In genomic region chr2:240131296-240131695, GRCh38 we compare ENCODE assay signal across 15 cellular contexts. TPM values are rescaled to one million over a fixed set of nuclear protein-coding genes. Genes with fewer than 3 reads are reported as not detected.
"Had no signal": no experiment of that assay in that cellular context is flagged by ENCODE, and none has a peak within 500 bp of the region (broad histone marks: within the 10 kb centered on the region; RNA-seq: fewer than 3 reads in every experiment).

No MANE protein-coding gene starts in this region.

- H3K27me3 ChIP-seq: colonic mucosa, upper lobe of left lung had no signal

- H3K9me3 ChIP-seq: colonic mucosa, upper lobe of left lung had no signal

- H3K4me3 ChIP-seq: colonic mucosa, skin epidermis, upper lobe of left lung had no signal

- ATAC-seq: activated naive CD8-positive, alpha-beta T cell treated with anti-CD3 and anti-CD28 coated beads, Interleukin-2, amount 50 U/mL, for 24 hours; left lobe of liver; stimulated activated effector memory CD8-positive, alpha-beta T cell treated with anti-CD3 and anti-CD28 coated beads, Interleukin-12 subunit alpha, Interleukin-12 subunit beta, amount 100 ng/mL, for 72 hours had no signal

- H3K27ac ChIP-seq: colonic mucosa, parathyroid adenoma, skin epidermis, upper lobe of left lung had no signal

- DNase-seq: activated gamma-delta T cell; activated naive CD8-positive, alpha-beta T cell treated with anti-CD3 and anti-CD28 coated beads, Interleukin-2, amount 50 U/mL, for 24 hours; colonic mucosa; effector CD4-positive, alpha-beta T cell; foreskin melanocyte; retina; T-helper 9 cell had no signal

RNA-seq across cellular contexts. Expression of gene OTOS, which starts 9.2 kb away (rescaled TPM):
- total RNA-seq: activated CD8-positive, alpha-beta memory T cell treated with anti-CD3 and anti-CD28 coated beads for 36 hours; astrocyte; colonic mucosa; endothelial cell of umbilical vein; left lobe of liver; upper lobe of left lung had no signal
